8 cellular contexts compared by ENCODE assay signal in genomic region chr1:155591770-155592169, GRCh38. TPM values are rescaled to one million over a fixed set of nuclear protein-coding genes. Genes with fewer than 3 reads are reported as not detected.
DNase-seq lines count a peak whose midpoint lies in the region; ATAC-seq, FAIRE-seq and TF ChIP-seq lines count a peak whose summit lies in the region.

No MANE protein-coding gene starts in this region.

- no peaks in the 10 kb centered on the region for H3K36me3 Mint-ChIP-seq in activated CD4-positive, alpha-beta memory T cell treated with anti-CD3 and anti-CD28 coated beads, Interleukin-2, amount 10 ng/mL, durations not matched to agents 7 days and 5 days (ENCODE audit: low read depth)
- no peaks in the 10 kb centered on the region for H3K36me3 Mint-ChIP-seq in activated CD4-positive, alpha-beta memory T cell treated with anti-CD3 and anti-CD28 coated beads for 36 hours
- H3K36me3 Mint-ChIP-seq in chondrocyte (ENCODE audit: low read depth): no peaks in the 10 kb centered on the region

- H3K9me2 ChIP-seq in PC-9 (ENCODE audit: insufficient read depth): no peaks in the 10 kb centered on the region

- H3K27me3 ChIP-seq in PC-9 (ENCODE audit: insufficient read depth, low read depth) (no peaks in the 10 kb centered on the region), HepG2 (ENCODE audit: control insufficient read depth in 1 of 2, insufficient read depth in 2 of 2, low read length in 2 of 2) (no peaks in the 10 kb centered on the region)

- no peak overlapping the region for H3K4me3 ChIP-seq in PC-9
- no peak overlapping the region for H3K4me3 ChIP-seq in HepG2 (replicated peaks in 1 of 3; ENCODE audit: insufficient read depth in 1 of 3, low read depth in 2 of 3, low read length in 3 of 3)

- peak; percentile 23 for DNase-seq in activated CD4-positive, alpha-beta memory T cell treated with anti-CD3 and anti-CD28 coated beads, Interleukin-2, amount 10 ng/mL, durations not matched to agents 7 days and 5 days
- DNase-seq in activated CD4-positive, alpha-beta memory T cell treated with anti-CD3 and anti-CD28 coated beads for 36 hours: no peak
- peak; percentile 66 to 80 for DNase-seq in Kasumi-1 (lab: John Stamatoyannopoulos, UW)
- DNase-seq in PC-9: peak; percentile 12 to 61
- no peak for DNase-seq in chondrocyte (ENCODE audit: low spot score)
- DNase-seq in HepG2 (ENCODE audit: low spot score): peak; percentile 68
- peak; percentile 39 for DNase-seq in urothelium cell line (ENCODE audit: low spot score)
- no peak for DNase-seq in ecto neural progenitor cell (ENCODE audit: low spot score)

- H3K36me3 ChIP-seq in PC-9 (ENCODE audit: low read depth): no peaks in the 10 kb centered on the region
- H3K36me3 ChIP-seq in HepG2 (replicated peaks in 1 of 2; ENCODE audit: control insufficient read depth in 1 of 2, insufficient read depth in 2 of 2, low read length in 2 of 2): no peaks in the 10 kb centered on the region

- TF ChIP-seq EP300 in HepG2 (IDR thresholded peaks at IDR 0.05; ENCODE audit: low read depth in 2 of 2, low read length in 2 of 2): no peak
- no peak for TF ChIP-seq EP300 in HepG2 (CRISPR knock-in tag; IDR thresholded peaks at IDR 0.05; ENCODE audit: borderline replicate concordance)

- intact Hi-C loops in activated CD4-positive, alpha-beta memory T cell treated with anti-CD3 and anti-CD28 coated beads for 36 hours (cut with micrococcal nuclease): loop anchor here (2.0 to 10.0 kb wide), 3 partner anchors 267 to 341 kb away; partner anchors contain the start of genes CLK2, HCN3 and RUSC1
- intact Hi-C loops in PC-9 (cut with micrococcal nuclease; ENCODE audit: unreplicated experiment) (no loop called here), HepG2 (cut with micrococcal nuclease; ENCODE audit: unreplicated experiment) (loop anchor here (2.0 to 5.0 kb wide), 2 partner anchors 269 to 341 kb away; partner anchors contain the start of gene RUSC1)

- H3K4me1 Mint-ChIP-seq in activated CD4-positive, alpha-beta memory T cell treated with anti-CD3 and anti-CD28 coated beads, Interleukin-2, amount 10 ng/mL, durations not matched to agents 7 days and 5 days: peaks cover 3% of the 10 kb centered on the region
- no peaks in the 10 kb centered on the region for H3K4me1 Mint-ChIP-seq in activated CD4-positive, alpha-beta memory T cell treated with anti-CD3 and anti-CD28 coated beads for 36 hours (ENCODE audit: low read depth)
- no peaks in the 10 kb centered on the region for H3K4me1 Mint-ChIP-seq in chondrocyte (ENCODE audit: low read depth)

- H4K20me1 ChIP-seq in PC-9 (ENCODE audit: insufficient read depth): no peaks in the 10 kb centered on the region
- no peaks in the 10 kb centered on the region for H4K20me1 ChIP-seq in HepG2 (ENCODE audit: insufficient read depth, low read length)

- in situ Hi-C loops in HepG2 (cut with HindIII; ENCODE audit: extremely low pct_ligation_motif_present, low pct_unique_long_range_greater_than_20kb): loop anchor here (10.0 kb wide), 2 partner anchors 347 to 387 kb away; partner anchors contain the start of genes MTX1 and THBS3

- H3K9me3 Mint-ChIP-seq in activated CD4-positive, alpha-beta memory T cell treated with anti-CD3 and anti-CD28 coated beads, Interleukin-2, amount 10 ng/mL, durations not matched to agents 7 days and 5 days: no peaks in the 10 kb centered on the region
- H3K9me3 Mint-ChIP-seq in activated CD4-positive, alpha-beta memory T cell treated with anti-CD3 and anti-CD28 coated beads for 36 hours: no peaks in the 10 kb centered on the region
- no peaks in the 10 kb centered on the region for H3K9me3 Mint-ChIP-seq in chondrocyte (ENCODE audit: low read depth)

- H3K4me1 ChIP-seq in PC-9 (replicated peaks; ENCODE audit: insufficient read depth) (no peaks in the 10 kb centered on the region), HepG2 (ENCODE audit: insufficient read depth, low read length) (no peaks in the 10 kb centered on the region)

- no peak overlapping the region for H3K9ac ChIP-seq in HepG2 (ENCODE audit: insufficient read depth, low read depth, low read length)

- H3K79me2 ChIP-seq in PC-9 (ENCODE audit: low read depth) (no peaks in the 10 kb centered on the region), HepG2 (ENCODE audit: insufficient read depth, low read length) (no peaks in the 10 kb centered on the region)

- no peaks in the 10 kb centered on the region for H3K27me3 Mint-ChIP-seq in activated CD4-positive, alpha-beta memory T cell treated with anti-CD3 and anti-CD28 coated beads, Interleukin-2, amount 10 ng/mL, durations not matched to agents 7 days and 5 days
- H3K27me3 Mint-ChIP-seq in activated CD4-positive, alpha-beta memory T cell treated with anti-CD3 and anti-CD28 coated beads for 36 hours: no peaks in the 10 kb centered on the region
- no peaks in the 10 kb centered on the region for H3K27me3 Mint-ChIP-seq in chondrocyte (ENCODE audit: low read depth)

- H3K9me3 ChIP-seq in PC-9 (ENCODE audit: insufficient read depth, low read depth) (no peaks in the 10 kb centered on the region), HepG2 (ENCODE audit: low read length) (no peaks in the 10 kb centered on the region)

- no peak overlapping the region for H3K4me2 ChIP-seq in PC-9
- no peak overlapping the region for H3K4me2 ChIP-seq in HepG2 (ENCODE audit: low read depth, low read length)

- H3K4me3 Mint-ChIP-seq in activated CD4-positive, alpha-beta memory T cell treated with anti-CD3 and anti-CD28 coated beads, Interleukin-2, amount 10 ng/mL, durations not matched to agents 7 days and 5 days: no peak overlapping the region
- H3K4me3 Mint-ChIP-seq in activated CD4-positive, alpha-beta memory T cell treated with anti-CD3 and anti-CD28 coated beads for 36 hours: no peak overlapping the region
- H3K4me3 Mint-ChIP-seq in chondrocyte (ENCODE audit: unreplicated experiment): no peak overlapping the region

- TF ChIP-seq POLR2A in HepG2 (IDR thresholded peaks at IDR 0.05; ENCODE audit: insufficient read depth in 1 of 2, low read depth in 2 of 2, low read length in 2 of 2): no peak

- H2AFZ ChIP-seq in PC-9: no peak overlapping the region
- H2AFZ ChIP-seq in HepG2 (ENCODE audit: low read length): no peak overlapping the region

- ATAC-seq in HepG2: peak; percentile 68

- POLR2A ChIA-PET in activated CD4-positive, alpha-beta memory T cell treated with anti-CD3 and anti-CD28 coated beads, Interleukin-2, amount 10 ng/mL, durations not matched to agents 7 days and 5 days (lab: Charles Lee): no interaction called here
- POLR2A ChIA-PET in activated CD4-positive, alpha-beta memory T cell treated with anti-CD3 and anti-CD28 coated beads for 36 hours (lab: Charles Lee): interaction anchor here (0.6 kb wide), 1 partner anchor 339 kb away, joined by 3 read pairs; no protein-coding TSS in a partner anchor
- POLR2A ChIA-PET in PC-9 (lab: Charles Lee; ENCODE audit: unreplicated experiment): no interaction called here
- POLR2A ChIA-PET in HepG2 (lab: Yijun Ruan, JAX): no interaction called here

- peak; percentile 79 for TF ChIP-seq CTCF in PC-9 (conservative IDR thresholded peaks at IDR 0.05)
- peak; percentile 86 for TF ChIP-seq CTCF in chondrocyte (IDR thresholded peaks at IDR 0.05)
- TF ChIP-seq CTCF in HepG2 (CRISPR knock-in tag; IDR thresholded peaks at IDR 0.05): peak; percentile 72

- H3K27ac Mint-ChIP-seq in activated CD4-positive, alpha-beta memory T cell treated with anti-CD3 and anti-CD28 coated beads, Interleukin-2, amount 10 ng/mL, durations not matched to agents 7 days and 5 days: no peak overlapping the region
- H3K27ac Mint-ChIP-seq in activated CD4-positive, alpha-beta memory T cell treated with anti-CD3 and anti-CD28 coated beads for 36 hours: no peak overlapping the region
- H3K27ac Mint-ChIP-seq in chondrocyte (ENCODE audit: unreplicated experiment): no peak overlapping the region

- H3F3A ChIP-seq in PC-9 (ENCODE audit: insufficient read depth, low read depth): no peaks in the 10 kb centered on the region

- CTCF ChIA-PET in activated CD4-positive, alpha-beta memory T cell treated with anti-CD3 and anti-CD28 coated beads, Interleukin-2, amount 10 ng/mL, durations not matched to agents 7 days and 5 days (lab: Charles Lee): interaction anchor here (0.7 to 2.4 kb wide), 5 partner anchors 55 to 341 kb away, joined by 3 to 19 read pairs (median 4); no protein-coding TSS in a partner anchor
- CTCF ChIA-PET in activated CD4-positive, alpha-beta memory T cell treated with anti-CD3 and anti-CD28 coated beads for 36 hours (lab: Charles Lee): interaction anchor here (0.6 to 2.3 kb wide), 7 partner anchors 14 to 385 kb away, joined by 3 to 7 read pairs (median 4); no protein-coding TSS in a partner anchor
- CTCF ChIA-PET in PC-9 (lab: Charles Lee) (no interaction called here), HepG2 (lab: Yijun Ruan, JAX; ENCODE audit: low intra/inter-chr PET ratio, low total read pairs) (interaction anchor here (1.1 to 2.0 kb wide), 3 partner anchors 341 to 398 kb away, joined by 3 to 14 read pairs (median 13); partner anchors contain the start of genes MTX1 and THBS3)

- peak; percentile 69 for FAIRE-seq in HepG2 (lab: Jason Lieb, UNC)
- FAIRE-seq in urothelium cell line (lab: Jason Lieb, UNC): no peak

- no TSS peak for BruUV-seq in PC-9 (replicated peaks; lab: Mats Ljungman, UMichigan)
- no TSS peak for BruUV-seq in HepG2 (replicated peaks; lab: Mats Ljungman, UMichigan)

- H3K27ac ChIP-seq in PC-9: no peak overlapping the region
- H3K27ac ChIP-seq in HepG2 (ENCODE audit: extremely low read length, insufficient read depth, low read length): no peak overlapping the region

- 37% methylated on average over 6 of the region's 6 CpGs for WGBS in HepG2 (ENCODE audit: low lambda C conversion rate)

- TF ChIP-seq RAD21 in HepG2 (CRISPR knock-in tag; IDR thresholded peaks at IDR 0.05): peak; percentile 33; the same call in 1 of the 2 replicates

RNA-seq across cellular contexts. Expression of gene MSTO1, which starts 18.2 kb away (rescaled TPM):
- total RNA-seq in activated CD4-positive, alpha-beta memory T cell treated with anti-CD3 and anti-CD28 coated beads, Interleukin-2, amount 10 ng/mL, durations not matched to agents 7 days and 5 days: 10 to 100 TPM; 43.4 to 43.6 TPM
- total RNA-seq in activated CD4-positive, alpha-beta memory T cell treated with anti-CD3 and anti-CD28 coated beads for 36 hours: 10 to 100 TPM; 59.6 to 63.4 TPM
- total RNA-seq in PC-9 (2021): 21.3 and 21.5 TPM in 2 replicates
- total RNA-seq in chondrocyte: 40.4 to 71.7 TPM (median 42.6 TPM) in 3 replicates
- total RNA-seq in HepG2 (2016; rRNA removed; fragmentation: Illumina TruSeq; extraction: Trizol): 12.1 and 25.3 TPM in 2 replicates
- total RNA-seq in HepG2 (2016; cell fraction: cytosol; rRNA removed; fragmentation: Illumina TruSeq; extraction: Trizol; ENCODE audit: low read depth): 10.5 and 12.0 TPM in 2 replicates
- 9.2 and 25.2 TPM in 2 replicates for total RNA-seq in HepG2 (2016; cell fraction: insoluble cytoplasmic fraction; rRNA removed; fragmentation: Illumina TruSeq; extraction: Trizol)
- 7.8 and 8.3 TPM in 2 replicates for total RNA-seq in HepG2 (2016; cell fraction: membrane; rRNA removed; fragmentation: Illumina TruSeq; extraction: Trizol)
- total RNA-seq in HepG2 (2016; cell fraction: nucleus; rRNA removed; fragmentation: Illumina TruSeq; extraction: Trizol): 34.8 and 45.0 TPM in 2 replicates
- polyA plus RNA-seq in HepG2 (2011; rRNA removed): 19.1 and 25.5 TPM in 2 replicates
- 6.8 and 9.3 TPM in 2 replicates for polyA plus RNA-seq in HepG2 (2011; cell fraction: cytosol; rRNA removed)
- 164 and 167 TPM in 2 replicates for polyA plus RNA-seq in HepG2 (2011; cell fraction: nucleus; rRNA removed)
- 23.7 and 26.2 TPM in 2 replicates for polyA plus RNA-seq in HepG2 (2012)
- polyA plus RNA-seq in HepG2 (2016; cell fraction: cytosol; fragmentation: Illumina TruSeq; extraction: Trizol; ENCODE audit: low read depth): 3.7 and 3.9 TPM in 2 replicates
- polyA plus RNA-seq in HepG2 (2016; cell fraction: insoluble cytoplasmic fraction; fragmentation: Illumina TruSeq; extraction: Trizol; ENCODE audit: low read depth): 14.4 and 17.9 TPM in 2 replicates
- polyA plus RNA-seq in HepG2 (2016; cell fraction: membrane; fragmentation: Illumina TruSeq; extraction: Trizol; ENCODE audit: low read depth): 7.6 and 7.8 TPM in 2 replicates
- polyA plus RNA-seq in HepG2 (2016; cell fraction: nucleus; fragmentation: Illumina TruSeq; extraction: Trizol; ENCODE audit: insufficient read depth, low read depth): 109 and 113 TPM in 2 replicates
- 49.0 and 66.8 TPM in 2 replicates for polyA minus RNA-seq in HepG2 (2011; rRNA and poly(A)+ RNA removed; ENCODE audit: low replicate concordance)
- 4.6 and 5.2 TPM in 2 replicates for polyA minus RNA-seq in HepG2 (2011; cell fraction: cytosol; rRNA and poly(A)+ RNA removed)
- 90.0 and 98.8 TPM in 2 replicates for polyA minus RNA-seq in HepG2 (2011; cell fraction: nucleus; rRNA and poly(A)+ RNA removed)

RNA-seq across cellular contexts. Expression of gene ASH1L, which starts 29.2 kb away (rescaled TPM):
- total RNA-seq in activated CD4-positive, alpha-beta memory T cell treated with anti-CD3 and anti-CD28 coated beads, Interleukin-2, amount 10 ng/mL, durations not matched to agents 7 days and 5 days: 10 to 100 TPM; 35.9 to 42.0 TPM
- 10 to 100 TPM; 28.8 to 29.6 TPM for total RNA-seq in activated CD4-positive, alpha-beta memory T cell treated with anti-CD3 and anti-CD28 coated beads for 36 hours
- total RNA-seq in PC-9 (2021) (29.4 and 36.0 TPM in 2 replicates), chondrocyte (36.0 to 50.5 TPM (median 38.1 TPM) in 3 replicates), HepG2 (2016; rRNA removed; fragmentation: Illumina TruSeq; extraction: Trizol) (15.3 and 16.5 TPM in 2 replicates)
- 19.6 and 20.3 TPM in 2 replicates for total RNA-seq in HepG2 (2016; cell fraction: cytosol; rRNA removed; fragmentation: Illumina TruSeq; extraction: Trizol; ENCODE audit: low read depth)
- total RNA-seq in HepG2 (2016; cell fraction: insoluble cytoplasmic fraction; rRNA removed; fragmentation: Illumina TruSeq; extraction: Trizol): 14.4 and 14.8 TPM in 2 replicates
- 9.8 and 10.0 TPM in 2 replicates for total RNA-seq in HepG2 (2016; cell fraction: membrane; rRNA removed; fragmentation: Illumina TruSeq; extraction: Trizol)
- 33.1 and 33.8 TPM in 2 replicates for total RNA-seq in HepG2 (2016; cell fraction: nucleus; rRNA removed; fragmentation: Illumina TruSeq; extraction: Trizol)
- polyA plus RNA-seq in HepG2 (2011; rRNA removed): 9.2 and 10.2 TPM in 2 replicates
- polyA plus RNA-seq in HepG2 (2011; cell fraction: cytosol; rRNA removed): 6.4 and 7.0 TPM in 2 replicates
- polyA plus RNA-seq in HepG2 (2011; cell fraction: nucleus; rRNA removed): 25.8 and 26.9 TPM in 2 replicates
- 9.5 and 10.7 TPM in 2 replicates for polyA plus RNA-seq in HepG2 (2012)
- 0.15 and 0.16 TPM in 2 replicates for polyA plus RNA-seq in HepG2 (2016; cell fraction: cytosol; fragmentation: Illumina TruSeq; extraction: Trizol; ENCODE audit: low read depth)
- 4.2 and 5.1 TPM in 2 replicates for polyA plus RNA-seq in HepG2 (2016; cell fraction: insoluble cytoplasmic fraction; fragmentation: Illumina TruSeq; extraction: Trizol; ENCODE audit: low read depth)
- polyA plus RNA-seq in HepG2 (2016; cell fraction: membrane; fragmentation: Illumina TruSeq; extraction: Trizol; ENCODE audit: low read depth): 0.31 and 0.43 TPM in 2 replicates
- 17.2 and 21.7 TPM in 2 replicates for polyA plus RNA-seq in HepG2 (2016; cell fraction: nucleus; fragmentation: Illumina TruSeq; extraction: Trizol; ENCODE audit: insufficient read depth, low read depth)
- polyA minus RNA-seq in HepG2 (2011; rRNA and poly(A)+ RNA removed; ENCODE audit: low replicate concordance): 27.4 and 50.2 TPM in 2 replicates
- 12.0 and 13.7 TPM in 2 replicates for polyA minus RNA-seq in HepG2 (2011; cell fraction: cytosol; rRNA and poly(A)+ RNA removed)
- polyA minus RNA-seq in HepG2 (2011; cell fraction: nucleus; rRNA and poly(A)+ RNA removed): 67.2 and 85.5 TPM in 2 replicates

Comparison
In these comparisons a context has a peak if more than half of its experiments do, and no peak if none do; other contexts are left out.
1. DNase-seq: peak in activated CD4-positive, alpha-beta memory T cell treated with anti-CD3 and anti-CD28 coated beads, Interleukin-2, amount 10 ng/mL, durations not matched to agents 7 days and 5 days (single experiment), Kasumi-1 (2 of 2), PC-9 (2 of 2), HepG2 (single experiment) and urothelium cell line (single experiment); none in activated CD4-positive, alpha-beta memory T cell treated with anti-CD3 and anti-CD28 coated beads for 36 hours (single experiment), chondrocyte (single experiment) and ecto neural progenitor cell (single experiment).
2. Peak in every context shown above with its lines, with median percentiles within 50 percentile points of each other: CTCF ChIP-seq.